8 cellular contexts compared by ENCODE assay signal in genomic region chr3:132038198-132038825, GRCh38. TPM values are rescaled to one million over a fixed set of nuclear protein-coding genes. Genes with fewer than 3 reads are reported as not detected.
A peak's percentile ranks its signal among the peaks of the same experiment; 100 is the strongest.
DNase-seq lines count a peak whose midpoint lies in the region; ATAC-seq and TF ChIP-seq lines count a peak whose summit lies in the region.

No MANE protein-coding gene starts in this region.

- H3K36me3 Mint-ChIP-seq in mesothelial cell of epicardium = no peaks in the 10 kb centered on the region

- H3K9me3 Mint-ChIP-seq in mesothelial cell of epicardium = no peaks in the 10 kb centered on the region

- DNase-seq in GM12864 (ENCODE audit: low read depth) (no peak), NCI-H1105 treated with DMSO at 0.1 percent for 48 hours (lab: John Stamatoyannopoulos, UW) (peak; percentile 78), amniotic epithelial cell (ENCODE audit: low read depth) (peak; percentile 21), mesothelial cell of epicardium (ENCODE audit: low spot score in 2 of 2, unreplicated experiment in 2 of 2) (no peak), NCI-H774 (lab: John Stamatoyannopoulos, UW) (no peak), COLO668 (lab: John Stamatoyannopoulos, UW; ENCODE audit: unreplicated experiment) (no peak)
- DNase-seq in activated CD8-positive, alpha-beta memory T cell treated with anti-CD3 and anti-CD28 coated beads, Interleukin-2, amount 50 U/mL, for 4 hours = no peak

- H3K27me3 Mint-ChIP-seq in mesothelial cell of epicardium (ENCODE audit: low read depth) = peaks cover 65% of the 10 kb centered on the region

- no peak overlapping the region for H3K4me3 Mint-ChIP-seq in mesothelial cell of epicardium

- no peak for ATAC-seq in HG02970 (IDR thresholded peaks at IDR 0.05; ENCODE audit: low FRiP score, unreplicated experiment)

- H3K4me1 Mint-ChIP-seq in mesothelial cell of epicardium = peaks cover 6% of the 10 kb centered on the region

- peak; percentile 54 for TF ChIP-seq CTCF in GM12864 (IDR thresholded peaks at IDR 0.05; ENCODE audit: low read depth, low read length, missing control alignments)
- peak; percentile 60 for TF ChIP-seq CTCF in mesothelial cell of epicardium (IDR thresholded peaks at IDR 0.05; ENCODE audit: unreplicated experiment)

- H3K27ac Mint-ChIP-seq in mesothelial cell of epicardium = no peak overlapping the region

- no peak overlapping the region for H3K4me3 ChIP-seq in GM12864 (ENCODE audit: low read depth, low read length)

RNA-seq across cellular contexts. Expression of gene CPNE4, which starts 3.5 kb away (rescaled TPM):
- 0.20 TPM in 1 of 3 replicates, not detected in the others for total RNA-seq in mesothelial cell of epicardium

Comparison
In these comparisons a context has a peak if more than half of its experiments do, and no peak if none do; other contexts are left out.
1. DNase-seq: peak in NCI-H1105 treated with DMSO at 0.1 percent for 48 hours (single experiment) and amniotic epithelial cell (single experiment); none in GM12864 (single experiment), mesothelial cell of epicardium (0 of 2), activated CD8-positive, alpha-beta memory T cell treated with anti-CD3 and anti-CD28 coated beads, Interleukin-2, amount 50 U/mL, for 4 hours (single experiment), NCI-H774 (single experiment) and COLO668 (single experiment).